ENCODE assay signal across 8 cellular contexts in genomic region chr3:53495518-53496501, GRCh38. TPM values are rescaled to one million over a fixed set of nuclear protein-coding genes. Genes with fewer than 3 reads are reported as not detected.
DNase-seq lines count a peak whose midpoint lies in the region; ATAC-seq, FAIRE-seq and TF ChIP-seq lines count a peak whose summit lies in the region.

No MANE protein-coding gene starts in this region.

- H3K27ac Mint-ChIP-seq in Calu3 (ENCODE audit: unreplicated experiment) (peak overlapping the region; percentile 30), naive B cell (no peak overlapping the region)

- no peak for TF ChIP-seq EP300 in H1 (IDR thresholded peaks at IDR 0.05; ENCODE audit: borderline replicate concordance in 1 of 2, low read depth in 2 of 2, low read length in 2 of 2)

- BruUV-seq in Calu3 (replicated peaks; lab: Mats Ljungman, UMichigan), result no TSS peak

- DNase-seq in Calu3 (peak; percentile 24), NCI-H2171 (lab: John Stamatoyannopoulos, UW) (peak; percentile 26), H1 (ENCODE audit: low read depth in 1 of 2, low spot score in 2 of 2) (peak in 1 of 2 experiments; percentile 72), naive B cell (no peak), SIG-M5 (lab: John Stamatoyannopoulos, UW) (no peak), urothelium cell line (ENCODE audit: low spot score) (no peak), SK-N-DZ (ENCODE audit: low spot score) (no peak)

- POLR2A ChIA-PET in H1 (lab: Charles Lee; ENCODE audit: partially characterized antibody), result no interaction called here

- H3K79me2 ChIP-seq in H1 (ENCODE audit: control insufficient read depth in 1 of 2, insufficient read depth in 2 of 2, low read length in 2 of 2), result no peaks in the 10 kb centered on the region

- no peak overlapping the region; the same call in 1 of the 2 replicates for H4K8ac ChIP-seq in H1 (ENCODE audit: extremely low read depth, insufficient read depth, low read length)

- H3K27ac ChIP-seq in H1 (ENCODE audit: low read depth, low read length), result no peak overlapping the region

- H2BK15ac ChIP-seq in H1 (ENCODE audit: low read length), result no peak overlapping the region

- H3K18ac ChIP-seq in H1 (ENCODE audit: extremely low read depth, low read length), result no peak overlapping the region; the same call in none of the 2 replicates

- H2BK20ac ChIP-seq in H1 (ENCODE audit: low read length), result no peak overlapping the region

- no peak overlapping the region for H4K5ac ChIP-seq in H1 (ENCODE audit: insufficient read length, low read depth, low read length)

- H3K27me3 Mint-ChIP-seq in Calu3 (ENCODE audit: unreplicated experiment) (no peaks in the 10 kb centered on the region), naive B cell (peaks cover 52 to 75% (median 57%) of the 10 kb centered on the region in 3 donors)

- peak overlapping the region; percentile 46 to 70 (median 59) for H3K4me3 ChIP-seq in H1 (ENCODE audit: extremely low read depth in 1 of 4, insufficient read depth in 2 of 4, low read depth in 3 of 4, low read length in 4 of 4)

- CTCF ChIA-PET in Calu3 (lab: Charles Lee) (no interaction called here), H1 (lab: Charles Lee; ENCODE audit: partially characterized antibody) (interaction anchor here (1.6 kb wide), 1 partner anchor 19 kb away, joined by 4 read pairs; no protein-coding TSS in a partner anchor)

- peak overlapping the region; percentile 99 to 100 for H3K4me2 ChIP-seq in H1 (ENCODE audit: insufficient read depth in 1 of 2, low read depth in 2 of 2, low read length in 2 of 2)

- H3K27me3 ChIP-seq in H1 (replicated peaks in 1 of 4; ENCODE audit: control insufficient read depth in 3 of 4, extremely low read depth in 1 of 4, insufficient read depth in 3 of 4, low read length in 3 of 4), result peaks cover 13 to 46% (median 41%) of the 10 kb centered on the region in 4 experiments

- H3K9me3 ChIP-seq in H1 (ENCODE audit: insufficient read depth in 2 of 2, low read depth in 1 of 2, low read length in 1 of 2), result no peaks in the 10 kb centered on the region

- H3K14ac ChIP-seq in H1 (ENCODE audit: insufficient read length), result no peak overlapping the region

- no peaks in the 10 kb centered on the region for H3K79me1 ChIP-seq in H1 (ENCODE audit: low read depth, low read length)

- H3K4ac ChIP-seq in H1 (replicated peaks; ENCODE audit: insufficient read length, low read depth, low read length), result no peak overlapping the region

- peaks cover 25% of the 10 kb centered on the region for H3K36me3 Mint-ChIP-seq in Calu3 (ENCODE audit: insufficient read depth, unreplicated experiment)
- H3K36me3 Mint-ChIP-seq in naive B cell, result no peaks in the 10 kb centered on the region

- H2BK12ac ChIP-seq in H1 (ENCODE audit: low read depth, low read length), result 0 out of 2 replicates have a peak overlapping the region, but pooled peaks have one; percentile 17

- H2AFZ ChIP-seq in H1 (ENCODE audit: low read length), result peak overlapping the region; percentile 59; the same call in 1 of the 2 replicates

- peaks cover 0 to 14% (median 9%) of the 10 kb centered on the region in 4 experiments; a peak in 5 of 7 replicates for H3K4me1 ChIP-seq in H1 (replicated peaks in 1 of 4; ENCODE audit: control insufficient read depth in 3 of 4, insufficient read depth in 4 of 4, low read length in 3 of 4)

- H4K91ac ChIP-seq in H1 (replicated peaks; ENCODE audit: insufficient read length, low read length), result no peak overlapping the region

- no peak overlapping the region for H3K56ac ChIP-seq in H1 (replicated peaks; ENCODE audit: insufficient read length, low read depth, low read length)

- no peak for TF ChIP-seq RAD21 in H1 (IDR thresholded peaks at IDR 0.05 in 1 of 2, conservative IDR thresholded peaks at IDR 0.05 in 1 of 2; ENCODE audit: low read depth in 2 of 2, low read length in 2 of 2)

- H3K23ac ChIP-seq in H1 (ENCODE audit: insufficient read length), result no peak overlapping the region

- ATAC-seq in naive B cell (ENCODE audit: low read depth in 2 of 2) (peak; percentile 25 to 34), HG03457 (IDR thresholded peaks at IDR 0.05; ENCODE audit: unreplicated experiment) (no peak)

- intact Hi-C loops in Calu3 (cut with micrococcal nuclease; ENCODE audit: unreplicated experiment), result no loop called here

- H2BK5ac ChIP-seq in H1 (ENCODE audit: low read depth, low read length), result peak overlapping the region; percentile 5; the same call in 1 of the 2 replicates

- peak overlapping the region in 1 of 4 experiments; percentile 8; a peak in 2 of 7 replicates for H3K9ac ChIP-seq in H1 (replicated peaks in 1 of 4; ENCODE audit: extremely low read depth in 1 of 4, low read depth in 3 of 4, low read length in 3 of 4)

- FAIRE-seq in H1 (lab: Jason Lieb, UNC) (no peak), urothelium cell line (lab: Jason Lieb, UNC) (no peak)

- H3K4me1 Mint-ChIP-seq in Calu3 (ENCODE audit: low read depth, unreplicated experiment), result peaks cover 14% of the 10 kb centered on the region
- peaks cover 4 to 20% (median 10%) of the 10 kb centered on the region in 3 donors for H3K4me1 Mint-ChIP-seq in naive B cell

- TF ChIP-seq CTCF in Calu3 (IDR thresholded peaks at IDR 0.05; ENCODE audit: unreplicated experiment) (no peak), H1 (IDR thresholded peaks at IDR 0.05; ENCODE audit: control extremely low read depth in 1 of 3, insufficient read depth in 1 of 3, low read depth in 1 of 3, low read length in 3 of 3) (no peak)

- H3K4me3 Mint-ChIP-seq in Calu3 (ENCODE audit: low read depth, unreplicated experiment), result peak overlapping the region; percentile 71
- peak overlapping the region; percentile 58 to 86 (median 76) for H3K4me3 Mint-ChIP-seq in naive B cell

- H3K36me3 ChIP-seq in H1 (ENCODE audit: control insufficient read depth in 2 of 4, insufficient read depth in 4 of 4, low read length in 3 of 4), result no peaks in the 10 kb centered on the region

- H3K9me3 Mint-ChIP-seq in Calu3 (ENCODE audit: low read depth, unreplicated experiment) (no peaks in the 10 kb centered on the region), naive B cell (no peaks in the 10 kb centered on the region)

- peaks cover 16% of the 10 kb centered on the region; the same call in 1 of the 2 replicates for H3K23me2 ChIP-seq in H1 (ENCODE audit: low read depth, low read length)

- H2BK120ac ChIP-seq in H1 (replicated peaks; ENCODE audit: low read depth, low read length), result no peak overlapping the region

- TF ChIP-seq POLR2A in H1 (IDR thresholded peaks at IDR 0.05; ENCODE audit: control extremely low read depth in 1 of 2, low read depth in 2 of 2, low read length in 2 of 2), result no peak

- no peak overlapping the region for H2AK5ac ChIP-seq in H1 (ENCODE audit: low read depth, low read length)

- 3% methylated on average over 47 of the region's 57 CpGs; no CpG with 5 or more reads in 1 of the 2 experiments for WGBS in H1 (ENCODE audit: extremely low coverage in 1 of 2, insufficient coverage in 1 of 2, insufficient read length in 1 of 2, insufficient replicate concordance in 2 of 2, low coverage in 1 of 2, low lambda C conversion rate in 2 of 2, missing lambda C conversion rate in 1 of 2), 2 experiments

- H4K20me1 ChIP-seq in H1 (replicated peaks in 1 of 2; ENCODE audit: control insufficient read depth in 1 of 2, insufficient read depth in 2 of 2, low read length in 2 of 2), result peaks cover 0 to 2% of the 10 kb centered on the region in 2 experiments

TF ChIP-seq in H1, 55 proteins besides CTCF, POLR2A, EP300 and RAD21 (continues in another document):
- TF ChIP-seq ATF3 (IDR thresholded peaks at IDR 0.05; ENCODE audit: insufficient read depth, low read depth, low read length) (no peak), KDM1A (IDR thresholded peaks at IDR 0.05; ENCODE audit: borderline replicate concordance, low read length) (no peak), GTF2F1 (IDR thresholded peaks at IDR 0.05; ENCODE audit: borderline replicate concordance, low read depth, low read length) (no peak), RFX5 (IDR thresholded peaks at IDR 0.05; ENCODE audit: borderline replicate concordance, low read depth, low read length) (no peak), ASH2L (IDR thresholded peaks at IDR 0.05; ENCODE audit: low read length) (peak; percentile 65), NRF1 (IDR thresholded peaks at IDR 0.05; ENCODE audit: low read depth, low read length) (no peak), SP4 (IDR thresholded peaks at IDR 0.05; ENCODE audit: low read length) (no peak), BCL11A (IDR thresholded peaks at IDR 0.05; ENCODE audit: low read depth in 2 of 2, low read length in 2 of 2) (no peak), HDAC2 (IDR thresholded peaks at IDR 0.05; ENCODE audit: borderline replicate concordance in 1 of 2, low read depth in 2 of 2, low read length in 2 of 2) (0 out of 4 replicates have a peak, but pooled peaks of 1 of the 2 experiments have one; percentile 53), JUN (IDR thresholded peaks at IDR 0.05; ENCODE audit: low read depth, low read length) (no peak), CHD1 (IDR thresholded peaks at IDR 0.05; ENCODE audit: low read depth, low read length) (no peak), TBP (IDR thresholded peaks at IDR 0.05; ENCODE audit: low read depth, low read length) (no peak), NANOG (IDR thresholded peaks at IDR 0.05; ENCODE audit: insufficient read depth, low read depth, low read length, poor library complexity, severe bottlenecking) (no peak), TAF7 (optimal IDR thresholded peaks at IDR 0.05; ENCODE audit: borderline replicate concordance, low read depth, low read length) (no peak)
- TF ChIP-seq, protein P1, sequence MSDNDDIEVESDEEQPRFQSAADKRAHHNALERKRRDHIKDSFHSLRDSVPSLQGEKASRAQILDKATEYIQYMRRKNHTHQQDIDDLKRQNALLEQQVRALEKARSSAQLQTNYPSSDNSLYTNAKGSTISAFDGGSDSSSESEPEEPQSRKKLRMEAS (IDR thresholded peaks at IDR 0.05), result peak; percentile 49; the same call in 1 of the 2 replicates

RNA-seq across cellular contexts. Expression of gene CACNA1D, which starts 1.4 kb away (rescaled TPM):
- total RNA-seq in Calu3 (2022), result 36.3 and 48.3 TPM in 2 replicates
- total RNA-seq in H1 (2021; fragmentation: NEBNext Ultra II Directional; extraction: Animal tissue kit (Norgen Biotek cat#: 25700)), result 1.9 and 2.9 TPM in 2 replicates
- polyA plus RNA-seq in H1 (2011; rRNA removed) (2.0 and 2.5 TPM in 2 replicates), naive B cell (ENCODE audit: low read depth in 6 of 6) (not detected)
- 1.1 TPM for polyA plus RNA-seq in H1 (2011; cell fraction: cytosol; rRNA removed)
- 9.0 TPM for polyA plus RNA-seq in H1 (2011; cell fraction: nucleus; rRNA removed)
- polyA plus RNA-seq in H1 (2012, experiment 1 of 2), result 1.3 to 2.5 TPM (median 1.7 TPM) in 4 replicates
- polyA plus RNA-seq in H1 (2012, experiment 2 of 2), result 0.10 TPM
- polyA plus RNA-seq in H1 (2013, experiment 1 of 2), result 1.4 TPM
- polyA plus RNA-seq in H1 (2013, experiment 2 of 2), result 1.2 TPM
- polyA minus RNA-seq in H1 (2011; rRNA and poly(A)+ RNA removed), result 5.3 and 8.5 TPM in 2 replicates
- 3.9 TPM for polyA minus RNA-seq in H1 (2011; cell fraction: cytosol; rRNA and poly(A)+ RNA removed)
- 18.4 TPM for polyA minus RNA-seq in H1 (2011; cell fraction: nucleus; rRNA and poly(A)+ RNA removed)
- not detected in 2 replicates for polyA plus RNA-seq in SK-N-DZ (2014; cell fraction: cytosol; rRNA removed)
- not detected in 2 replicates for polyA plus RNA-seq in SK-N-DZ (2014; cell fraction: nucleus; rRNA removed)

Comparison
In these comparisons a context has a peak if more than half of its experiments do, and no peak if none do; other contexts are left out.
1. DNase-seq: peak in Calu3 (single experiment) and NCI-H2171 (single experiment); none in naive B cell (single experiment), SIG-M5 (single experiment), urothelium cell line (single experiment) and SK-N-DZ (single experiment).